Comparison of ENCODE assay signal across 8 cellular contexts in the genomic region with DNA sequence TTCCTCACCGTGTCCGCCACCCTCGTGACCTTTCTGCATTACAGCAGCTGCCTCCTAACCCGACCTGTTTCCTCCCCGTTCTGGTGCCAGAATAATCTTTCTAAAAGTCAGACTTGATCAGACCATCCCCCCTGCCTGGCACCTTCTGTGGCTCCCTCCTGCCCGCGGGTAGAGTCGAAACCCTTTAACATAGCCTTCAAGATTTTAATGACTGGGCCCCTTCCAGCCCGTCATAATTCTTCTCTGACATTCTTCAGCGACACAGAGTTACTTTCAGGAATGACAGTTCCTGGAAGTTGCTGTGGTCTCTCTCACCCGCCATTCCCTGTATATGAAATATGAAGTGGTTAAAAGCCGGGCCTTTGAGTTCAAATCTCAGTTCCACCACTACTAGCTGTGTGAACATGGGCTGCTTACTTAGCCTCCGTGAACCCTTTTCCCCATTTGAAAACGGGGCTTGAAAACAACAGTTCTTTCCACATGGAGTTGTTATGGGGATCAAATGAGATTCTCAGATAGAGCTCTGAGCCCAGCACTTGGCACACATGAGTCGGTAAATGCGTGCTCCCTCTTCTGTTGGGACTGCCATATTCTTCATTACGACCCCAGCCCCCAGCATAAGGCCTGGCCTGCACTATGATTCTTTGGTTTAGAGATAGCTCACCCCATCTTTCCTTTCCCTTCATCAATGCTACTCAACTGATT. TPM values are rescaled to one million over a fixed set of nuclear protein-coding genes. Genes with fewer than 3 reads are reported as not detected.
DNase-seq lines count a peak whose midpoint lies in the region; ATAC-seq and TF ChIP-seq lines count a peak whose summit lies in the region.

No MANE protein-coding gene starts in this region.

- peaks cover 6% of the 10 kb centered on the region for H3K36me3 Mint-ChIP-seq in T-helper 17 cell (ENCODE audit: low read depth)
- H3K36me3 Mint-ChIP-seq in neural crest cell (ENCODE audit: low read depth) = peaks cover 3% of the 10 kb centered on the region

- H3K4me3 Mint-ChIP-seq in T-helper 17 cell = peak overlapping the region; percentile 99
- peak overlapping the region; percentile 96 for H3K4me3 Mint-ChIP-seq in neural crest cell

- in situ Hi-C loops in ACHN (cut with HindIII; ENCODE audit: low pct_ligation_motif_present, low pct_unique_long_range_greater_than_20kb, low sequenced_read_pairs) = no loop called here

- peaks cover 17% of the 10 kb centered on the region for H3K4me1 Mint-ChIP-seq in T-helper 17 cell
- H3K4me1 Mint-ChIP-seq in neural crest cell = peaks cover 15% of the 10 kb centered on the region

- peak; percentile 0 for ATAC-seq in GM21447 (IDR thresholded peaks at IDR 0.05; ENCODE audit: unreplicated experiment)
- ATAC-seq in T-helper 17 cell = peak; percentile 41

- no peaks in the 10 kb centered on the region for H3K9me3 Mint-ChIP-seq in neural crest cell

- DNase-seq in ACHN = peak; percentile 19
- peak in 1 of 3 donors; percentile 24 for DNase-seq in T-helper 17 cell
- DNase-seq in erythroblast (lab: John Stamatoyannopoulos, UW) = peak; percentile 46 to 54
- DNase-seq in neural crest cell (ENCODE audit: low read depth, low spot score) = no peak
- no peak for DNase-seq in NCI-H146 treated with DMSO at 0.1 percent for 48 hours (lab: John Stamatoyannopoulos, UW; ENCODE audit: unreplicated experiment)
- no peak for DNase-seq in cortex of kidney (lab: John Stamatoyannopoulos, UW)
- no peak for DNase-seq in GM19238 (ENCODE audit: insufficient read length, low spot score)

- no peaks in the 10 kb centered on the region for H3K9me3 ChIP-seq in T-helper 17 cell (ENCODE audit: control insufficient read depth, low read length, poor library complexity, severe bottlenecking)

- TF ChIP-seq POLR2A in erythroblast (IDR thresholded peaks at IDR 0.05; ENCODE audit: low read length) = no peak

- H3K27me3 Mint-ChIP-seq in T-helper 17 cell (no peaks in the 10 kb centered on the region), neural crest cell (ENCODE audit: low read depth) (peaks cover 12% of the 10 kb centered on the region)

- peak overlapping the region; percentile 97 for H3K27ac Mint-ChIP-seq in T-helper 17 cell
- H3K27ac Mint-ChIP-seq in neural crest cell (ENCODE audit: unreplicated experiment) = peak overlapping the region; percentile 86

- no peak for TF ChIP-seq CTCF in neural crest cell (conservative IDR thresholded peaks at IDR 0.05)

RNA-seq across cellular contexts. Expression of gene NANS, which starts 0.7 kb away (rescaled TPM):
- total RNA-seq in T-helper 17 cell (10 to 100 TPM; 38.1 to 44.9 TPM), neural crest cell (39.6 and 40.9 TPM in 2 replicates)

Comparison
In these comparisons a context has a peak if more than half of its experiments do, and no peak if none do; other contexts are left out.
1. DNase-seq: peak in ACHN (single experiment) and erythroblast (2 of 2); none in neural crest cell (single experiment), NCI-H146 treated with DMSO at 0.1 percent for 48 hours (single experiment), cortex of kidney (single experiment) and GM19238 (single experiment).